18 cellular contexts compared by ENCODE assay signal in genomic region chr20:31816221-31816620, GRCh38. TPM values are rescaled to one million over a fixed set of nuclear protein-coding genes. Genes with fewer than 3 reads are reported as not detected.
"Had no signal": no experiment of that assay in that cellular context is flagged by ENCODE, and none has a peak within 500 bp of the region (broad histone marks: within the 10 kb centered on the region; RNA-seq: fewer than 3 reads in every experiment).

No MANE protein-coding gene starts in this region.

- H3K9me3 ChIP-seq: left lung, neutrophil, right atrium auricular region, suprapubic skin, upper lobe of right lung had no signal

- H3K9me3 Mint-ChIP-seq: activated T-helper 1 cell treated with anti-CD3 and anti-CD28 coated beads, Interleukin-12 subunit alpha, Interleukin-12 subunit beta, Interleukin-2, Interleukin-4 antibody, amounts not matched to agents 30 ng/mL and 10 ng/mL and 1 ng/mL, durations not matched to agents 14 hours and 24 hours and 36 hours; memory B cell; naive thymus-derived CD8-positive, alpha-beta T cell; T-cell had no signal

- DNase-seq: activated naive CD4-positive, alpha-beta T cell; left lung; naive thymus-derived CD8-positive, alpha-beta T cell; small intestine; stimulated activated CD4-positive, alpha-beta T cell treated with anti-CD3 and anti-CD28 coated beads, Interleukin-4, amount 100 ng/mL, for 24 hours; stimulated activated naive CD8-positive, alpha-beta T cell treated with anti-CD3 and anti-CD28 coated beads, Interleukin-15, Interleukin-2, amounts not matched to agents 100 U/mL and 50 U/mL, for 24 hours; T-cell; T-helper 9 cell had no signal

- H3K4me3 ChIP-seq: hepatocyte, left lung, right atrium auricular region, suprapubic skin, upper lobe of right lung had no signal

- H3K27me3 Mint-ChIP-seq: memory B cell, T-cell had no signal

- H3K4me3 Mint-ChIP-seq: activated T-helper 1 cell treated with anti-CD3 and anti-CD28 coated beads, Interleukin-12 subunit alpha, Interleukin-12 subunit beta, Interleukin-2, Interleukin-4 antibody, amounts not matched to agents 30 ng/mL and 10 ng/mL and 1 ng/mL, durations not matched to agents 14 hours and 24 hours and 36 hours; memory B cell; naive thymus-derived CD8-positive, alpha-beta T cell; T-cell had no signal

- H3K27me3 ChIP-seq: hepatocyte, left lung, neutrophil, right atrium auricular region, suprapubic skin, upper lobe of right lung had no signal

- H3K27ac ChIP-seq: hepatocyte, left lung, neutrophil, suprapubic skin, upper lobe of right lung had no signal

- ATAC-seq: activated CD4-positive, CD25-positive, alpha-beta regulatory T cell treated with anti-CD3 and anti-CD28 coated beads, Interleukin-2, amount 50 U/mL, for 24 hours; naive thymus-derived CD8-positive, alpha-beta T cell; stimulated activated naive CD8-positive, alpha-beta T cell treated with anti-CD3 and anti-CD28 coated beads, Interleukin-15, Interleukin-2, amounts not matched to agents 100 U/mL and 50 U/mL, for 24 hours; T-cell had no signal

- H3K36me3 Mint-ChIP-seq: memory B cell; naive thymus-derived CD8-positive, alpha-beta T cell; T-cell had no signal

- H3K4me1 Mint-ChIP-seq: memory B cell; naive thymus-derived CD8-positive, alpha-beta T cell; T-cell had no signal

- H3K27ac Mint-ChIP-seq: activated T-helper 1 cell treated with anti-CD3 and anti-CD28 coated beads, Interleukin-12 subunit alpha, Interleukin-12 subunit beta, Interleukin-2, Interleukin-4 antibody, amounts not matched to agents 30 ng/mL and 10 ng/mL and 1 ng/mL, durations not matched to agents 14 hours and 24 hours and 36 hours; memory B cell; naive thymus-derived CD8-positive, alpha-beta T cell; T-cell had no signal

- H3K36me3 ChIP-seq: left lung, right atrium auricular region, suprapubic skin, upper lobe of right lung had no signal

RNA-seq across cellular contexts. Expression of gene MYLK2, which starts 2.9 kb away (rescaled TPM):
- total RNA-seq: hepatocyte; left lung; mucosa of gallbladder; naive thymus-derived CD8-positive, alpha-beta T cell; suprapubic skin; T-cell; upper lobe of right lung had no signal

RNA-seq across cellular contexts. Expression of gene FOXS1, which starts 29.2 kb away (rescaled TPM):
- total RNA-seq: activated CD8-positive, alpha-beta memory T cell treated with anti-CD3 and anti-CD28 coated beads for 36 hours; activated T-helper 1 cell treated with anti-CD3 and anti-CD28 coated beads, Interleukin-12 subunit alpha, Interleukin-12 subunit beta, Interleukin-2, Interleukin-4 antibody, amounts not matched to agents 30 ng/mL and 10 ng/mL and 1 ng/mL, durations not matched to agents 14 hours and 24 hours and 36 hours; naive thymus-derived CD8-positive, alpha-beta T cell; suprapubic skin; T-cell had no signal

RNA-seq across cellular contexts. Expression of gene DUSP15, which starts 54.1 kb away (rescaled TPM):
- total RNA-seq: activated CD8-positive, alpha-beta memory T cell treated with anti-CD3 and anti-CD28 coated beads for 36 hours; activated T-helper 1 cell treated with anti-CD3 and anti-CD28 coated beads, Interleukin-12 subunit alpha, Interleukin-12 subunit beta, Interleukin-2, Interleukin-4 antibody, amounts not matched to agents 30 ng/mL and 10 ng/mL and 1 ng/mL, durations not matched to agents 14 hours and 24 hours and 36 hours; naive thymus-derived CD8-positive, alpha-beta T cell; T-cell had no signal

RNA-seq across cellular contexts. Expression of gene TTLL9, which starts 54.2 kb away (rescaled TPM):
- total RNA-seq: activated CD8-positive, alpha-beta memory T cell treated with anti-CD3 and anti-CD28 coated beads for 36 hours; activated T-helper 1 cell treated with anti-CD3 and anti-CD28 coated beads, Interleukin-12 subunit alpha, Interleukin-12 subunit beta, Interleukin-2, Interleukin-4 antibody, amounts not matched to agents 30 ng/mL and 10 ng/mL and 1 ng/mL, durations not matched to agents 14 hours and 24 hours and 36 hours; hepatocyte; naive thymus-derived CD8-positive, alpha-beta T cell; right atrium auricular region had no signal
